In the genomic region with DNA sequence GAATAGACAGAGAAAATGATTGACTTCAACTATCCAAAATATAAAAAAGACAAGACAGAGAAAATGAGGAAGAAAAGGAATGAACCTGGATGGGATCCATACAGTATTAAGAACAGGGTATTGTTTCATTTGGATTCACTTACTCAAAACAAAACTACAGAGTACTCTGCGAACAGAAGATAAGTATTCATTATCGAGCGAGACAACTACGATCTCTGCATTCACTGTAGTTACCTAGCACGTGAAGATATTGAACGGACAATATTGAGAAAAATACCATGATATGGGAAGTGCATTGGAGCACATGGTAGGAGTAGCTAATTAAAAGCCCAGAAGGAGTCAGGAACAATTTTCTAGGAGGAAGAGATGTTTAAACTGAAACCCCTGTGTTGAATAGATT, we compare ENCODE assay signal across 8 cellular contexts. TPM values are rescaled to one million over a fixed set of nuclear protein-coding genes. Genes with fewer than 3 reads are reported as not detected.
DNase-seq lines count a peak whose midpoint lies in the region; ATAC-seq and TF ChIP-seq lines count a peak whose summit lies in the region.

No MANE protein-coding gene starts in this region.

- no peak overlapping the region for H3K4ac ChIP-seq in mesenchymal stem cell (ENCODE audit: low read depth in 1 of 2, low read length in 2 of 2)

- H3K4me3 ChIP-seq in right atrium auricular region = peak overlapping the region; percentile 74 to 79
- H3K4me3 ChIP-seq in ascending aorta = peak overlapping the region; percentile 85 to 86
- peak overlapping the region in 1 of 2 experiments; percentile 89 for H3K4me3 ChIP-seq in mesenchymal stem cell (ENCODE audit: insufficient read depth in 1 of 2, low read depth in 1 of 2, low read length in 2 of 2)
- H3K4me3 ChIP-seq in vagina = peak overlapping the region; percentile 81 to 97
- no peak overlapping the region for H3K4me3 ChIP-seq in colonic mucosa

- H3K36me3 ChIP-seq in right atrium auricular region (no peaks in the 10 kb centered on the region), ascending aorta (no peaks in the 10 kb centered on the region), mesenchymal stem cell (ENCODE audit: control insufficient read depth in 1 of 2, insufficient read depth in 2 of 2, low read depth in 1 of 2, low read length in 2 of 2) (peaks cover 3 to 8% of the 10 kb centered on the region in 2 experiments), vagina (no peaks in the 10 kb centered on the region), colonic mucosa (no peaks in the 10 kb centered on the region)

- H3K18ac ChIP-seq in mesenchymal stem cell (ENCODE audit: low read depth in 1 of 2, low read length in 2 of 2) = no peak overlapping the region

- H3K23ac ChIP-seq in mesenchymal stem cell (ENCODE audit: low read length in 2 of 2) = no peak overlapping the region

- no peak overlapping the region for H2BK120ac ChIP-seq in mesenchymal stem cell (ENCODE audit: low read depth, low read length)

- peak overlapping the region; percentile 65 for H3K4me2 ChIP-seq in mesenchymal stem cell (ENCODE audit: low read length, poor library complexity, severe bottlenecking)

- no peak overlapping the region for H2BK12ac ChIP-seq in mesenchymal stem cell (ENCODE audit: low read length in 2 of 2)

- no peak overlapping the region for H2AFZ ChIP-seq in mesenchymal stem cell (ENCODE audit: low read depth, low read length)

- H3K27ac ChIP-seq in right atrium auricular region (no peak overlapping the region), ascending aorta (no peak overlapping the region), mesenchymal stem cell (ENCODE audit: low read length, poor library complexity, severe bottlenecking) (no peak overlapping the region), vagina (no peak overlapping the region), colonic mucosa (no peak overlapping the region)

- no peak for TF ChIP-seq POLR2A in vagina (IDR thresholded peaks at IDR 0.05)

- no peak for ATAC-seq in Right ventricle myocardium superior (ENCODE audit: poor library complexity)
- ATAC-seq in HG03108 (IDR thresholded peaks at IDR 0.05; ENCODE audit: unreplicated experiment) = no peak

- 86% methylated on average over 6 of the region's 6 CpGs for WGBS in mesenchymal stem cell

- H2BK5ac ChIP-seq in mesenchymal stem cell (ENCODE audit: low read depth, low read length, poor library complexity, severe bottlenecking) = no peak overlapping the region

- no peak for TF ChIP-seq CTCF in right atrium auricular region (IDR thresholded peaks at IDR 0.05)
- no peak for TF ChIP-seq CTCF in ascending aorta (IDR thresholded peaks at IDR 0.05)
- TF ChIP-seq CTCF in vagina (IDR thresholded peaks at IDR 0.05) = no peak
- TF ChIP-seq CTCF in colonic mucosa (IDR thresholded peaks at IDR 0.05) = no peak

- peak overlapping the region; percentile 92 for H3K9ac ChIP-seq in mesenchymal stem cell (ENCODE audit: low read length)
- no peak overlapping the region for H3K9ac ChIP-seq in colonic mucosa (ENCODE audit: low read depth in 2 of 2, low read length in 2 of 2)

- DNase-seq in right atrium auricular region (ENCODE audit: low spot score) (no peak), Right ventricle myocardium superior (no peak), ascending aorta (ENCODE audit: low spot score in 2 of 2) (no peak), mesenchymal stem cell (no peak), vagina (ENCODE audit: extremely low spot score in 2 of 2) (no peak), hypothalamus (lab: John Stamatoyannopoulos, UW) (no peak), colonic mucosa (no peak)

- H3K14ac ChIP-seq in mesenchymal stem cell (ENCODE audit: low read length in 2 of 2) = no peak overlapping the region

- H3K27me3 ChIP-seq in right atrium auricular region = no peaks in the 10 kb centered on the region
- no peaks in the 10 kb centered on the region for H3K27me3 ChIP-seq in ascending aorta
- H3K27me3 ChIP-seq in mesenchymal stem cell (ENCODE audit: control insufficient read depth in 1 of 2, insufficient read depth in 1 of 2, low read length in 2 of 2) = no peaks in the 10 kb centered on the region
- H3K27me3 ChIP-seq in vagina = no peaks in the 10 kb centered on the region
- H3K27me3 ChIP-seq in colonic mucosa = no peaks in the 10 kb centered on the region

- H4K8ac ChIP-seq in mesenchymal stem cell (ENCODE audit: low read length) = no peak overlapping the region

- intact Hi-C loops in Right ventricle myocardium superior (cut with DNase I) (loop anchor here (5.0 to 10.0 kb wide), 2 partner anchors 108 to 210 kb away; partner anchors contain the start of genes HYCC2 and NDUFB3), ascending aorta (cut with DNase I) (loop anchor here (5.0 to 10.0 kb wide), 3 partner anchors 77 to 678 kb away; partner anchors contain the start of genes NIF3L1, PPIL3 and TMEM237), vagina (cut with DNase I) (loop anchor here (10.0 kb wide), 1 partner anchor 110 kb away; the partner anchor contains the start of genes HYCC2 and NDUFB3), colonic mucosa (cut with DNase I) (no loop called here)

- no peak overlapping the region for H2BK15ac ChIP-seq in mesenchymal stem cell (ENCODE audit: low read depth, poor library complexity, severe bottlenecking)

- H3K4me1 ChIP-seq in right atrium auricular region (peaks cover 0 to 28% of the 10 kb centered on the region in 2 donors), ascending aorta (peaks cover 0 to 8% of the 10 kb centered on the region in 2 donors), mesenchymal stem cell (ENCODE audit: control insufficient read depth, insufficient read depth, low read depth, low read length) (peaks cover 6% of the 10 kb centered on the region), vagina (peaks cover 29% of the 10 kb centered on the region), colonic mucosa (peaks cover 15% of the 10 kb centered on the region)

- H3K9me3 ChIP-seq in right atrium auricular region (no peaks in the 10 kb centered on the region), ascending aorta (no peaks in the 10 kb centered on the region), mesenchymal stem cell (ENCODE audit: control insufficient read depth, low read length) (no peaks in the 10 kb centered on the region), vagina (no peaks in the 10 kb centered on the region), colonic mucosa (no peaks in the 10 kb centered on the region)

- H3K79me1 ChIP-seq in mesenchymal stem cell (replicated peaks; ENCODE audit: low read length, poor library complexity, severe bottlenecking) = peaks cover 21% of the 10 kb centered on the region

- no peak overlapping the region for H4K91ac ChIP-seq in mesenchymal stem cell (ENCODE audit: low read length)

- H2AK5ac ChIP-seq in mesenchymal stem cell (ENCODE audit: low read length, severe bottlenecking) = peak overlapping the region; percentile 48

RNA-seq across cellular contexts. Expression of gene ORC2, which starts 1.0 kb away (rescaled TPM):
- total RNA-seq in right atrium auricular region (10 to 100 TPM in 1 of 2 donors, 1 to 10 TPM in 1; 8.5 to 14.7 TPM), Right ventricle myocardium superior (20.4 TPM), ascending aorta (5.2 TPM), vagina (21.6 TPM), colonic mucosa (10 to 100 TPM; 36.4 to 39.0 TPM)
- polyA plus RNA-seq in mesenchymal stem cell (2013, experiment 1 of 2) = 6.7 TPM
- 6.4 TPM for polyA plus RNA-seq in mesenchymal stem cell (2013, experiment 2 of 2)
